1 cellular context compared by ENCODE assay signal in genomic region chr9:137147091-137147792, GRCh38.
TF ChIP-seq lines count a peak whose summit lies in the region.

No MANE protein-coding gene starts in this region.

TF ChIP-seq in K562, 482 proteins besides CTCF, POLR2A, EP300 and RAD21:
- TF ChIP-seq ZEB2 (IDR thresholded peaks at IDR 0.05) (peak; percentile 64), ASH1L (IDR thresholded peaks at IDR 0.05; ENCODE audit: borderline replicate concordance, low read depth, partially characterized antibody) (no peak), PTTG1 (tag; IDR thresholded peaks at IDR 0.05; ENCODE audit: low read depth) (no peak), KDM1A (IDR thresholded peaks at IDR 0.05) (peak in 1 of 2 experiments; percentile 58; a peak in 1 of 4 replicates), CBFB (CRISPR knock-in tag; IDR thresholded peaks at IDR 0.05) (0 out of 2 replicates have a peak, but pooled peaks have one; percentile 32)
